23 cellular contexts compared by ENCODE assay signal in genomic region chr19:40174087-40174486, GRCh38. TPM values are rescaled to one million over a fixed set of nuclear protein-coding genes. Genes with fewer than 3 reads are reported as not detected.
DNase-seq lines count a peak whose midpoint lies in the region; ATAC-seq and TF ChIP-seq lines count a peak whose summit lies in the region.
"Had no signal": no experiment of that assay in that cellular context is flagged by ENCODE, and none has a peak within 500 bp of the region (broad histone marks: within the 10 kb centered on the region; RNA-seq: fewer than 3 reads in every experiment).

No MANE protein-coding gene starts in this region.

- DNase-seq in dermis blood vessel endothelial cell (peak; percentile 83), epithelial cell of prostate (ENCODE audit: low read depth, low spot score) (no peak), fibroblast of pulmonary artery (ENCODE audit: low read depth) (peak; percentile 9), pulmonary artery endothelial cell (ENCODE audit: low read depth, low spot score) (peak; percentile 47), HUDEP-2 (lab: John Stamatoyannopoulos, UW; ENCODE audit: unreplicated experiment in 76 of 76) (no peak), NCI-H1105 treated with DMSO at 0.1 percent for 48 hours (lab: John Stamatoyannopoulos, UW) (no peak)
- DNase-seq: C1 segment of cervical spinal cord; Calu3; CD4-positive, alpha-beta memory T cell; COR-L47; DMS53; DMS79 treated with DMSO at 0.1 percent for 48 hours; GF-D8; GM23248; H7; HCEC 1CT had no signal

- peak overlapping the region; percentile 32 for H3K27ac ChIP-seq in epithelial cell of prostate
- H3K27ac ChIP-seq: GM23248 had no signal

- H3K4me3 ChIP-seq in fibroblast of pulmonary artery (replicated peaks; ENCODE audit: low read depth, low read length) = no peak overlapping the region
- H3K4me3 ChIP-seq: GM23248 had no signal

- TF ChIP-seq CTCF in fibroblast of pulmonary artery (IDR thresholded peaks at IDR 0.05; ENCODE audit: low read length, missing control alignments) = no peak

- ATAC-seq in GM18517 (IDR thresholded peaks at IDR 0.05; ENCODE audit: unreplicated experiment) (no peak), GM18511 (IDR thresholded peaks at IDR 0.05; ENCODE audit: unreplicated experiment) (no peak)

RNA-seq across cellular contexts. Expression of gene MAP3K10, which starts 17.1 kb away (rescaled TPM):
- 6.5 and 8.8 TPM in 2 replicates for total RNA-seq in dermis blood vessel endothelial cell
- total RNA-seq in pulmonary artery endothelial cell = 5.5 and 7.0 TPM in 2 replicates

RNA-seq across cellular contexts. Expression of gene TTC9B, which starts 44.1 kb away (rescaled TPM):
- total RNA-seq in dermis blood vessel endothelial cell = not detected in 2 replicates
- total RNA-seq in pulmonary artery endothelial cell = not detected in 2 replicates
- total RNA-seq: A172; A673; Calu3; CD4-positive, alpha-beta memory T cell; Daoy; G401; GM23248; H1; H7 had no signal

RNA-seq across cellular contexts. Expression of gene CCNP, which starts 52.4 kb away (rescaled TPM):
- total RNA-seq in dermis blood vessel endothelial cell (0.09 and 0.34 TPM in 2 replicates), pulmonary artery endothelial cell (0.07 TPM in 1 of 2 replicates, not detected in the other)
- total RNA-seq: A172, Daoy, G401, GM23248 had no signal

Comparison
In these comparisons a context has a peak if more than half of its experiments do, and no peak if none do; other contexts are left out.
1. DNase-seq: peak in dermis blood vessel endothelial cell (single experiment), fibroblast of pulmonary artery (single experiment) and pulmonary artery endothelial cell (single experiment); none in epithelial cell of prostate (single experiment), HUDEP-2 (0 of 76) and NCI-H1105 treated with DMSO at 0.1 percent for 48 hours (single experiment).